Comparison of ENCODE assay signal across 8 cellular contexts in genomic region chr15:48963524-48964113, GRCh38. TPM values are rescaled to one million over a fixed set of nuclear protein-coding genes. Genes with fewer than 3 reads are reported as not detected.
DNase-seq lines count a peak whose midpoint lies in the region; ATAC-seq, FAIRE-seq and TF ChIP-seq lines count a peak whose summit lies in the region.

Gene SHC4 (minus strand): TSS chr15:48963919. CDS start chr15:48963015, 904 bp downstream.

- no peak for FAIRE-seq in D721Med (lab: Jason Lieb, UNC)

- intact Hi-C loops in cardiac septum (cut with DNase I): no loop called here

- ATAC-seq in GM21529 (IDR thresholded peaks at IDR 0.05; ENCODE audit: unreplicated experiment): no peak

- TF ChIP-seq CTCF in D721Med (IDR thresholded peaks at IDR 0.05; ENCODE audit: insufficient read depth, missing control alignments): peak; percentile 14

- DNase-seq in D721Med (ENCODE audit: insufficient read length, low spot score) (no peak), H4 (ENCODE audit: low spot score) (peak; percentile 74), NCI-H446 (lab: John Stamatoyannopoulos, UW) (peak; percentile 80 to 83), anterior cingulate cortex (lab: John Stamatoyannopoulos, UW) (peak in 55 of 58 donors; percentile 7 to 84 (median 60)), cardiac septum (ENCODE audit: low spot score) (peak; percentile 77), non-pigmented ciliary epithelial cell (ENCODE audit: low read depth) (peak; percentile 56), SKM-1 treated with dmso at 0.1 percent for 144 hours (lab: John Stamatoyannopoulos, UW; ENCODE audit: unreplicated experiment) (no peak)

RNA-seq across cellular contexts. Expression of gene SHC4, which starts in this region (rescaled TPM):
- total RNA-seq in H4 (2014; rRNA removed; shearing (Covaris generic)): 0.93 and 1.3 TPM in 2 replicates
- 3.3 TPM for total RNA-seq in cardiac septum

Comparison
In these comparisons a context has a peak if more than half of its experiments do, and no peak if none do; other contexts are left out.
1. DNase-seq: peak in H4 (single experiment), NCI-H446 (2 of 2), anterior cingulate cortex (55 of 58), cardiac septum (single experiment) and non-pigmented ciliary epithelial cell (single experiment); none in D721Med (single experiment) and SKM-1 treated with dmso at 0.1 percent for 144 hours (single experiment).